12 cellular contexts compared by ENCODE assay signal in genomic region chr10:31157125-31157983, GRCh38.
A peak's percentile ranks its signal among the peaks of the same experiment; 100 is the strongest.
DNase-seq lines count a peak whose midpoint lies in the region; ATAC-seq and TF ChIP-seq lines count a peak whose summit lies in the region.
"Had no signal": no experiment of that assay in that cellular context is flagged by ENCODE, and none has a peak within 500 bp of the region (broad histone marks: within the 10 kb centered on the region; RNA-seq: fewer than 3 reads in every experiment).

No MANE protein-coding gene starts in this region.

- peaks cover 21% of the 10 kb centered on the region for H3K4me1 Mint-ChIP-seq in brain
- peaks cover 12% of the 10 kb centered on the region for H3K4me1 Mint-ChIP-seq in type B pancreatic cell (ENCODE audit: unreplicated experiment)
- no peaks in the 10 kb centered on the region for H3K4me1 Mint-ChIP-seq in T-helper 2 cell treated with Interferon-gamma antibody and Interleukin-4, amounts not matched to agents 5 μg/mL and 100 μg/mL, for 36 hours (ENCODE audit: low read depth)
- H3K4me1 Mint-ChIP-seq: stimulated activated effector memory CD8-positive, alpha-beta T cell treated with anti-CD3 and anti-CD28 coated beads, Interleukin-12 subunit alpha, Interleukin-12 subunit beta, amount 100 ng/mL, for 72 hours had no signal

- H3K27ac Mint-ChIP-seq in brain = peak overlapping the region; percentile 44 to 96 (median 85)
- H3K27ac Mint-ChIP-seq in type B pancreatic cell = no peak overlapping the region
- H3K27ac Mint-ChIP-seq in T-helper 2 cell treated with Interferon-gamma antibody and Interleukin-4, amounts not matched to agents 5 μg/mL and 100 μg/mL, for 36 hours = no peak overlapping the region
- H3K27ac Mint-ChIP-seq: activated T-cell treated with anti-CD3 and anti-CD28 coated beads, Interleukin-2, amount 50 U/mL, for 72 hours; stimulated activated effector memory CD8-positive, alpha-beta T cell treated with anti-CD3 and anti-CD28 coated beads, Interleukin-12 subunit alpha, Interleukin-12 subunit beta, amount 100 ng/mL, for 72 hours had no signal

- H3K4me3 Mint-ChIP-seq in brain (peak overlapping the region in 3 of 5 experiments; percentile 25 to 75 (median 68)), type B pancreatic cell (peak overlapping the region; percentile 15)
- H3K4me3 Mint-ChIP-seq in T-helper 2 cell treated with Interferon-gamma antibody and Interleukin-4, amounts not matched to agents 5 μg/mL and 100 μg/mL, for 36 hours = no peak overlapping the region
- H3K4me3 Mint-ChIP-seq: activated T-cell treated with anti-CD3 and anti-CD28 coated beads, Interleukin-2, amount 50 U/mL, for 72 hours; stimulated activated effector memory CD8-positive, alpha-beta T cell treated with anti-CD3 and anti-CD28 coated beads, Interleukin-12 subunit alpha, Interleukin-12 subunit beta, amount 100 ng/mL, for 72 hours had no signal

- H3K4me1 ChIP-seq in left lung = no peaks in the 10 kb centered on the region

- peak; percentile 70 for ATAC-seq in left lung
- no peak for ATAC-seq in HG03520 (IDR thresholded peaks at IDR 0.05; ENCODE audit: unreplicated experiment)
- ATAC-seq: activated T-cell treated with anti-CD3 and anti-CD28 coated beads, Interleukin-2, amount 50 U/mL, for 72 hours; stimulated activated effector memory CD8-positive, alpha-beta T cell treated with anti-CD3 and anti-CD28 coated beads, Interleukin-12 subunit alpha, Interleukin-12 subunit beta, amount 100 ng/mL, for 72 hours had no signal

- TF ChIP-seq CTCF in brain (conservative IDR thresholded peaks at IDR 0.05) (no peak), left lung (IDR thresholded peaks at IDR 0.05) (no peak), type B pancreatic cell (conservative IDR thresholded peaks at IDR 0.05) (no peak)

- peak overlapping the region; percentile 31 to 68 for H3K27ac ChIP-seq in left lung
- H3K27ac ChIP-seq: 22Rv1 had no signal

- no peaks in the 10 kb centered on the region for H3K36me3 ChIP-seq in left lung

- intact Hi-C loops in left lung (cut with DNase I) = no loop called here

- no peaks in the 10 kb centered on the region for H3K27me3 Mint-ChIP-seq in brain
- H3K27me3 Mint-ChIP-seq in type B pancreatic cell = no peaks in the 10 kb centered on the region
- H3K27me3 Mint-ChIP-seq in T-helper 2 cell treated with Interferon-gamma antibody and Interleukin-4, amounts not matched to agents 5 μg/mL and 100 μg/mL, for 36 hours (ENCODE audit: low read depth) = peaks cover 13% of the 10 kb centered on the region

- H3K27me3 ChIP-seq in left lung = no peaks in the 10 kb centered on the region

- no peak overlapping the region for H3K4me3 ChIP-seq in left lung

- H3K9me3 Mint-ChIP-seq in brain (peaks cover 2 to 29% (median 10%) of the 10 kb centered on the region in 5 experiments), type B pancreatic cell (peaks cover 7% of the 10 kb centered on the region)
- H3K9me3 Mint-ChIP-seq in T-helper 2 cell treated with Interferon-gamma antibody and Interleukin-4, amounts not matched to agents 5 μg/mL and 100 μg/mL, for 36 hours = peaks cover 22% of the 10 kb centered on the region
- H3K9me3 Mint-ChIP-seq: stimulated activated effector memory CD8-positive, alpha-beta T cell treated with anti-CD3 and anti-CD28 coated beads, Interleukin-12 subunit alpha, Interleukin-12 subunit beta, amount 100 ng/mL, for 72 hours had no signal

- H3K36me3 Mint-ChIP-seq in brain (no peaks in the 10 kb centered on the region), type B pancreatic cell (peaks cover 4% of the 10 kb centered on the region)
- H3K36me3 Mint-ChIP-seq in T-helper 2 cell treated with Interferon-gamma antibody and Interleukin-4, amounts not matched to agents 5 μg/mL and 100 μg/mL, for 36 hours (ENCODE audit: low read depth) = peaks cover 3% of the 10 kb centered on the region
- H3K36me3 Mint-ChIP-seq: stimulated activated effector memory CD8-positive, alpha-beta T cell treated with anti-CD3 and anti-CD28 coated beads, Interleukin-12 subunit alpha, Interleukin-12 subunit beta, amount 100 ng/mL, for 72 hours had no signal

- DNase-seq in NCI-H1417 (lab: John Stamatoyannopoulos, UW) (peak; percentile 18 to 59 (median 47)), NCI-H1417 treated with DMSO at 0.1 percent for 48 hours (lab: John Stamatoyannopoulos, UW) (no peak), left lung (peak; percentile 48 to 69), type B pancreatic cell (ENCODE audit: extremely low spot score, unreplicated experiment) (no peak), RKO (ENCODE audit: low spot score) (no peak)
- DNase-seq in T-helper 2 cell treated with Interferon-gamma antibody and Interleukin-4, amounts not matched to agents 5 μg/mL and 100 μg/mL, for 36 hours (ENCODE audit: low spot score) = no peak
- DNase-seq: activated T-cell treated with anti-CD3 and anti-CD28 coated beads, Interleukin-2, amount 50 U/mL, for 72 hours; NCI-H146 had no signal

- H3K9me3 ChIP-seq in left lung = peaks cover 0 to 2% of the 10 kb centered on the region in 2 donors

Comparison
In these comparisons a context has a peak if more than half of its experiments do, and no peak if none do; other contexts are left out.
1. DNase-seq: peak in NCI-H1417 (3 of 3) and left lung (2 of 2); none in NCI-H1417 treated with DMSO at 0.1 percent for 48 hours (single experiment), type B pancreatic cell (single experiment), RKO (single experiment) and T-helper 2 cell treated with Interferon-gamma antibody and Interleukin-4, amounts not matched to agents 5 μg/mL and 100 μg/mL, for 36 hours (single experiment).
2. H3K27ac Mint-ChIP-seq: peak in brain (5 of 5); none in type B pancreatic cell (single experiment) and T-helper 2 cell treated with Interferon-gamma antibody and Interleukin-4, amounts not matched to agents 5 μg/mL and 100 μg/mL, for 36 hours (single experiment).